Comparison of ENCODE assay signal across 1 cellular context in genomic region chr1:154998818-154999650, GRCh38.
TF ChIP-seq lines count a peak whose summit lies in the region.

No MANE protein-coding gene starts in this region.

TF ChIP-seq in K562, 482 proteins besides CTCF, POLR2A, EP300 and RAD21 (continues in another document):
- no peak for TF ChIP-seq KLF10 (CRISPR knock-in tag; IDR thresholded peaks at IDR 0.05)
- no peak for TF ChIP-seq ZNF586 (CRISPR knock-in tag; conservative IDR thresholded peaks at IDR 0.05)
- TF ChIP-seq NCOA6 (IDR thresholded peaks at IDR 0.05): no peak
- TF ChIP-seq MTA1 (IDR thresholded peaks at IDR 0.05; ENCODE audit: borderline replicate concordance): no peak
- no peak for TF ChIP-seq ZBTB8A (IDR thresholded peaks at IDR 0.05; ENCODE audit: partially characterized antibody)
- 0 out of 4 replicates have a peak, but pooled peaks of 1 of the 2 experiments have one; percentile 42 for TF ChIP-seq ARNT (IDR thresholded peaks at IDR 0.05)
- TF ChIP-seq GATAD2A (IDR thresholded peaks at IDR 0.05): no peak; the same call in 1 of the 2 replicates
- TF ChIP-seq MTF1 (CRISPR knock-in tag; IDR thresholded peaks at IDR 0.05; ENCODE audit: borderline replicate concordance): no peak
- TF ChIP-seq ZFX (CRISPR knock-in tag; IDR thresholded peaks at IDR 0.05): no peak
- TF ChIP-seq MCM2 (IDR thresholded peaks at IDR 0.05; ENCODE audit: low read depth): no peak
- no peak for TF ChIP-seq ZZZ3 (IDR thresholded peaks at IDR 0.05)
- TF ChIP-seq EP400 (IDR thresholded peaks at IDR 0.05): no peak
- no peak for TF ChIP-seq CSDE1 (IDR thresholded peaks at IDR 0.05)
- TF ChIP-seq PURB (CRISPR knock-in tag; IDR thresholded peaks at IDR 0.05; ENCODE audit: low read depth): no peak
- 0 out of 2 replicates have a peak, but pooled peaks have one; percentile 8 for TF ChIP-seq USF1 (CRISPR knock-in tag; IDR thresholded peaks at IDR 0.05)
- no peak for TF ChIP-seq NRF1 (conservative IDR thresholded peaks at IDR 0.05 in 1 of 2, IDR thresholded peaks at IDR 0.05 in 1 of 2)
- TF ChIP-seq SIN3B (IDR thresholded peaks at IDR 0.05; ENCODE audit: low read depth): no peak
- TF ChIP-seq C11orf30 (IDR thresholded peaks at IDR 0.05; ENCODE audit: low read depth): no peak
- no peak for TF ChIP-seq TAF15 (IDR thresholded peaks at IDR 0.05; ENCODE audit: low read depth, low read length)
- no peak for TF ChIP-seq DACH1 (IDR thresholded peaks at IDR 0.05; ENCODE audit: partially characterized antibody)
- TF ChIP-seq HMGXB4 (CRISPR knock-in tag; IDR thresholded peaks at IDR 0.05): peak; percentile 26; the same call in 1 of the 2 replicates
- peak; percentile 79; the same call in 1 of the 2 replicates for TF ChIP-seq ZBED1 (IDR thresholded peaks at IDR 0.05)
- TF ChIP-seq ZNF76 (CRISPR knock-in tag; IDR thresholded peaks at IDR 0.05; ENCODE audit: borderline replicate concordance): no peak
- TF ChIP-seq NR1H2 (CRISPR knock-in tag; IDR thresholded peaks at IDR 0.05): no peak
- no peak; the same call in 1 of the 2 replicates for TF ChIP-seq TEAD4 (IDR thresholded peaks at IDR 0.05; ENCODE audit: low read length)
- no peak for TF ChIP-seq TEAD4 (CRISPR knock-in tag; IDR thresholded peaks at IDR 0.05; ENCODE audit: borderline replicate concordance)
- TF ChIP-seq THAP7 (CRISPR knock-in tag; IDR thresholded peaks at IDR 0.05): no peak
- TF ChIP-seq STAG1 (CRISPR knock-in tag; IDR thresholded peaks at IDR 0.05; ENCODE audit: borderline replicate concordance): no peak
- TF ChIP-seq NUFIP1 (IDR thresholded peaks at IDR 0.05; ENCODE audit: partially characterized antibody): no peak
- peak; percentile 72 for TF ChIP-seq RBFOX2 (IDR thresholded peaks at IDR 0.05; ENCODE audit: low read depth, low read length)
- TF ChIP-seq LCOR (CRISPR knock-in tag; IDR thresholded peaks at IDR 0.05): no peak
- TF ChIP-seq BDP1 (IDR thresholded peaks at IDR 0.05; ENCODE audit: insufficient read depth, insufficient read length): no peak
- TF ChIP-seq TAF9B (IDR thresholded peaks at IDR 0.05; ENCODE audit: partially characterized antibody): no peak
- no peak for TF ChIP-seq ESRRA (IDR thresholded peaks at IDR 0.05; ENCODE audit: borderline replicate concordance, low read depth)
- no peak; the same call in 1 of the 2 replicates for TF ChIP-seq CBX1 (IDR thresholded peaks at IDR 0.05; ENCODE audit: low read depth)
- TF ChIP-seq ETV5 (CRISPR knock-in tag; IDR thresholded peaks at IDR 0.05; ENCODE audit: low read depth): peak; percentile 44; the same call in 1 of the 2 replicates
- no peak for TF ChIP-seq NKRF (IDR thresholded peaks at IDR 0.05; ENCODE audit: borderline replicate concordance)
- peak; percentile 40; the same call in 1 of the 2 replicates for TF ChIP-seq CTBP1 (IDR thresholded peaks at IDR 0.05; ENCODE audit: borderline replicate concordance)
- no peak for TF ChIP-seq TARDBP (IDR thresholded peaks at IDR 0.05)
- no peak for TF ChIP-seq MLX (CRISPR knock-in tag; conservative IDR thresholded peaks at IDR 0.05)
- TF ChIP-seq SRSF3 (IDR thresholded peaks at IDR 0.05; ENCODE audit: insufficient read depth, low read length): no peak
- no peak for TF ChIP-seq E2F1 (CRISPR knock-in tag; IDR thresholded peaks at IDR 0.05)
- TF ChIP-seq SNAPC5 (CRISPR knock-in tag; IDR thresholded peaks at IDR 0.05): no peak
- no peak for TF ChIP-seq HDAC3 (IDR thresholded peaks at IDR 0.05; ENCODE audit: borderline replicate concordance, partially characterized antibody)
- no peak for TF ChIP-seq WHSC1 (IDR thresholded peaks at IDR 0.05; ENCODE audit: low read length)
- peak; percentile 23; the same call in 1 of the 2 replicates for TF ChIP-seq CC2D1A (IDR thresholded peaks at IDR 0.05)
- TF ChIP-seq ZBTB26 (CRISPR knock-in tag; IDR thresholded peaks at IDR 0.05): no peak
- TF ChIP-seq ESRRB (CRISPR knock-in tag; IDR thresholded peaks at IDR 0.05; ENCODE audit: borderline replicate concordance): no peak
- 0 out of 2 replicates have a peak, but pooled peaks have one; percentile 16 for TF ChIP-seq EGR1 (conservative IDR thresholded peaks at IDR 0.05)
- no peak for TF ChIP-seq ZBTB49 (CRISPR knock-in tag; IDR thresholded peaks at IDR 0.05; ENCODE audit: borderline replicate concordance)
- no peak for TF ChIP-seq CREB3L1 (IDR thresholded peaks at IDR 0.05; ENCODE audit: borderline replicate concordance, low read depth)
- TF ChIP-seq ZNF224 (CRISPR knock-in tag; IDR thresholded peaks at IDR 0.05): no peak
- no peak for TF ChIP-seq ZNF398 (CRISPR knock-in tag; IDR thresholded peaks at IDR 0.05)
- TF ChIP-seq PML (IDR thresholded peaks at IDR 0.05; ENCODE audit: low read length): no peak; the same call in 1 of the 2 replicates
- peak; percentile 63; the same call in 1 of the 2 replicates for TF ChIP-seq KLF16 (IDR thresholded peaks at IDR 0.05)
- no peak for TF ChIP-seq ELK3 (CRISPR knock-in tag; IDR thresholded peaks at IDR 0.05)
- no peak for TF ChIP-seq CBFB (CRISPR knock-in tag; IDR thresholded peaks at IDR 0.05)
- no peak for TF ChIP-seq FOXK2 (conservative IDR thresholded peaks at IDR 0.05 in 1 of 2, IDR thresholded peaks at IDR 0.05 in 1 of 2; ENCODE audit: low read depth in 2 of 2)
- TF ChIP-seq MYNN (IDR thresholded peaks at IDR 0.05): peak; percentile 77
- TF ChIP-seq MYNN (CRISPR knock-in tag; IDR thresholded peaks at IDR 0.05): no peak
